8 cellular contexts compared by ENCODE assay signal in genomic region chr3:135966349-135966695, GRCh38. TPM values are rescaled to one million over a fixed set of nuclear protein-coding genes. Genes with fewer than 3 reads are reported as not detected.
DNase-seq lines count a peak whose midpoint lies in the region; TF ChIP-seq lines count a peak whose summit lies in the region.

No MANE protein-coding gene starts in this region.

- peak overlapping the region; percentile 81 for H3K4me3 Mint-ChIP-seq in chondrocyte (ENCODE audit: unreplicated experiment)

- no peak overlapping the region for H4K91ac ChIP-seq in mesenchymal stem cell (ENCODE audit: low read length)

- no peaks in the 10 kb centered on the region for H3K27me3 ChIP-seq in mesenchymal stem cell (ENCODE audit: control insufficient read depth in 1 of 2, insufficient read depth in 1 of 2, low read length in 2 of 2)
- H3K27me3 ChIP-seq in uterus, result no peaks in the 10 kb centered on the region

- peak overlapping the region; percentile 84 for H3K4me2 ChIP-seq in mesenchymal stem cell (ENCODE audit: low read length, poor library complexity, severe bottlenecking)

- no peak overlapping the region for H2BK120ac ChIP-seq in mesenchymal stem cell (ENCODE audit: low read depth, low read length)

- WGBS in mesenchymal stem cell, result under 1% methylated on average over 25 of the region's 29 CpGs

- H3K9me3 Mint-ChIP-seq in chondrocyte (ENCODE audit: low read depth), result peaks cover under 1% of the 10 kb centered on the region

- peak overlapping the region; percentile 47 for H4K8ac ChIP-seq in mesenchymal stem cell (ENCODE audit: low read length)

- peak overlapping the region in 1 of 2 experiments; percentile 89 for H3K23ac ChIP-seq in mesenchymal stem cell (ENCODE audit: low read length in 2 of 2)

- H2BK15ac ChIP-seq in mesenchymal stem cell (ENCODE audit: low read depth, poor library complexity, severe bottlenecking), result peak overlapping the region; percentile 96

- peak overlapping the region in 1 of 2 experiments; percentile 47 for H3K4ac ChIP-seq in mesenchymal stem cell (ENCODE audit: low read depth in 1 of 2, low read length in 2 of 2)

- H2AK5ac ChIP-seq in mesenchymal stem cell (ENCODE audit: low read length, severe bottlenecking), result no peak overlapping the region

- peaks cover 3% of the 10 kb centered on the region for H3K36me3 Mint-ChIP-seq in chondrocyte (ENCODE audit: low read depth)

- H2AFZ ChIP-seq in mesenchymal stem cell (ENCODE audit: low read depth, low read length), result peak overlapping the region; percentile 94

- H3K27ac Mint-ChIP-seq in chondrocyte (ENCODE audit: unreplicated experiment), result peak overlapping the region; percentile 90

- H3K4me1 ChIP-seq in mesenchymal stem cell (ENCODE audit: control insufficient read depth, insufficient read depth, low read depth, low read length) (peaks cover 3% of the 10 kb centered on the region), uterus (no peaks in the 10 kb centered on the region)

- peaks cover 42% of the 10 kb centered on the region for H3K4me1 Mint-ChIP-seq in chondrocyte (ENCODE audit: low read depth)

- H3K79me1 ChIP-seq in mesenchymal stem cell (replicated peaks; ENCODE audit: low read length, poor library complexity, severe bottlenecking), result peaks cover 11% of the 10 kb centered on the region

- H3K27me3 Mint-ChIP-seq in chondrocyte (ENCODE audit: low read depth), result no peaks in the 10 kb centered on the region

- H3K18ac ChIP-seq in mesenchymal stem cell (ENCODE audit: low read depth in 1 of 2, low read length in 2 of 2), result peak overlapping the region; percentile 89 to 94

- H3K9me3 ChIP-seq in mesenchymal stem cell (ENCODE audit: control insufficient read depth, low read length) (no peaks in the 10 kb centered on the region), uterus (no peaks in the 10 kb centered on the region)

- TF ChIP-seq POLR2A in uterus (IDR thresholded peaks at IDR 0.05), result no peak

- peak overlapping the region; percentile 92 for H3K9ac ChIP-seq in mesenchymal stem cell (ENCODE audit: low read length)

- H3K36me3 ChIP-seq in mesenchymal stem cell (ENCODE audit: control insufficient read depth in 1 of 2, insufficient read depth in 2 of 2, low read depth in 1 of 2, low read length in 2 of 2) (no peaks in the 10 kb centered on the region), uterus (no peaks in the 10 kb centered on the region)

- H3K27ac ChIP-seq in mesenchymal stem cell (ENCODE audit: low read length, poor library complexity, severe bottlenecking) (peak overlapping the region; percentile 81), uterus (peak overlapping the region; percentile 93 to 96)

- H3K14ac ChIP-seq in mesenchymal stem cell (ENCODE audit: low read length in 2 of 2), result peak overlapping the region; percentile 4 to 91

- H3K4me3 ChIP-seq in mesenchymal stem cell (ENCODE audit: insufficient read depth in 1 of 2, low read depth in 1 of 2, low read length in 2 of 2) (peak overlapping the region; percentile 86 to 87), uterus (peak overlapping the region; percentile 64 to 69)

- H2BK5ac ChIP-seq in mesenchymal stem cell (ENCODE audit: low read depth, low read length, poor library complexity, severe bottlenecking), result peak overlapping the region; percentile 71

- intact Hi-C loops in uterus (cut with DNase I; ENCODE audit: low total_unique reads), result no loop called here

- peak; percentile 13 for DNase-seq in activated CD8-positive, alpha-beta memory T cell treated with anti-CD3 and anti-CD28 coated beads, Interleukin-2, amount 50 U/mL, for 4 hours
- DNase-seq in activated CD8-positive, alpha-beta memory T cell treated with anti-CD3 and anti-CD28 coated beads for 24 hours, result no peak
- DNase-seq in NCI-H1092 treated with DMSO at 0.1 percent for 48 hours (lab: John Stamatoyannopoulos, UW), result peak; percentile 20
- DNase-seq in chondrocyte (ENCODE audit: low spot score), result peak; percentile 88
- DNase-seq in mesenchymal stem cell, result peak; percentile 59
- DNase-seq in uterus, result no peak
- no peak for DNase-seq in UCSD-AML1 (lab: John Stamatoyannopoulos, UW; ENCODE audit: unreplicated experiment)
- DNase-seq in putamen (ENCODE audit: low spot score), result no peak

- TF ChIP-seq CTCF in chondrocyte (IDR thresholded peaks at IDR 0.05) (peak; percentile 57), uterus (IDR thresholded peaks at IDR 0.05) (no peak)

- no peak overlapping the region for H2BK12ac ChIP-seq in mesenchymal stem cell (ENCODE audit: low read length in 2 of 2)

RNA-seq across cellular contexts. Expression of gene PPP2R3A, which starts 0.8 kb away (rescaled TPM):
- total RNA-seq in chondrocyte (14.7 to 20.6 TPM (median 14.8 TPM) in 3 replicates), uterus (10 to 100 TPM in 3 of 4 donors, 1 to 10 TPM in 1; 8.5 to 22.9 (median 18.1) TPM)
- 6.6 TPM for polyA plus RNA-seq in mesenchymal stem cell (2013, experiment 1 of 2)
- 6.2 TPM for polyA plus RNA-seq in mesenchymal stem cell (2013, experiment 2 of 2)

Comparison
In these comparisons a context has a peak if more than half of its experiments do, and no peak if none do; other contexts are left out.
1. DNase-seq: peak in activated CD8-positive, alpha-beta memory T cell treated with anti-CD3 and anti-CD28 coated beads, Interleukin-2, amount 50 U/mL, for 4 hours (single experiment), NCI-H1092 treated with DMSO at 0.1 percent for 48 hours (single experiment), chondrocyte (single experiment) and mesenchymal stem cell (single experiment); none in activated CD8-positive, alpha-beta memory T cell treated with anti-CD3 and anti-CD28 coated beads for 24 hours (single experiment), uterus (0 of 2), UCSD-AML1 (single experiment) and putamen (single experiment).